Comparison of ENCODE assay signal across 21 cellular contexts in genomic region chr2:71664161-71664560, GRCh38.
"Had no signal": no experiment of that assay in that cellular context is flagged by ENCODE, and none has a peak within 500 bp of the region (broad histone marks: within the 10 kb centered on the region; RNA-seq: fewer than 3 reads in every experiment).

No MANE protein-coding gene starts in this region.

- H3K4me1 Mint-ChIP-seq: stimulated activated memory B cell treated with anti-CD40 and anti-IgM and Interleukin-4, amounts not matched to agents 10 μg/mL and 1 μg/mL and 100 μg/mL, for 72 hours had no signal

- H3K4me2 ChIP-seq: smooth muscle cell had no signal

- H3K36me3 Mint-ChIP-seq: natural killer cell treated with Interleukin-12 subunit alpha and Interleukin-12 subunit beta and Interleukin-15 and Interleukin-18, amount 100 ng/mL, for 72 hours; stimulated activated memory B cell treated with anti-CD40 and anti-IgM and Interleukin-4, amounts not matched to agents 10 μg/mL and 1 μg/mL and 100 μg/mL, for 72 hours had no signal

- H3K27me3 ChIP-seq: cardiac muscle cell, gastrocnemius medialis, heart right ventricle, left lung, neutrophil, ovary, right atrium auricular region, tibial nerve had no signal

- H3K9me3 ChIP-seq: gastrocnemius medialis, left lung, lower lobe of right lung, neutrophil, ovary, right atrium auricular region, tibial nerve had no signal

- H3K4me3 Mint-ChIP-seq: natural killer cell treated with Interleukin-12 subunit alpha and Interleukin-12 subunit beta and Interleukin-15 and Interleukin-18, amount 100 ng/mL, for 72 hours; stimulated activated memory B cell treated with anti-CD40 and anti-IgM and Interleukin-4, amounts not matched to agents 10 μg/mL and 1 μg/mL and 100 μg/mL, for 72 hours; stimulated activated naive CD8-positive, alpha-beta T cell treated with anti-CD3 and anti-CD28 coated beads, Interleukin-15, Interleukin-2, amounts not matched to agents 100 ng/mL and 50 ng/mL, for 24 hours had no signal

- DNase-seq: cerebellar nuclear complex; dermis blood vessel endothelial cell; effector CD4-positive, alpha-beta T cell; heart right ventricle; hypothalamus; left lung; lower lobe of right lung; mesenchymal stem cell; midbrain; ovary; stimulated activated CD4-positive, alpha-beta T cell treated with anti-CD3 and anti-CD28 coated beads, Interleukin-4, amount 100 ng/mL, for 1 hour had no signal

- H3K4me1 ChIP-seq: lower lobe of right lung, right atrium auricular region, tibial nerve had no signal

- H3K36me3 ChIP-seq: ovary, tibial nerve had no signal

- ATAC-seq: esophagus mucosa; gastrocnemius medialis; heart right ventricle; left lung; lower lobe of right lung; natural killer cell treated with Interleukin-12 subunit alpha and Interleukin-12 subunit beta and Interleukin-15 and Interleukin-18, amount 100 ng/mL, for 72 hours; stimulated activated memory B cell treated with anti-CD40 and anti-IgM and Interleukin-4, amounts not matched to agents 10 μg/mL and 1 μg/mL and 100 μg/mL, for 72 hours had no signal

- H3K27me3 Mint-ChIP-seq: natural killer cell treated with Interleukin-12 subunit alpha and Interleukin-12 subunit beta and Interleukin-15 and Interleukin-18, amount 100 ng/mL, for 72 hours; stimulated activated memory B cell treated with anti-CD40 and anti-IgM and Interleukin-4, amounts not matched to agents 10 μg/mL and 1 μg/mL and 100 μg/mL, for 72 hours had no signal

- H3K27ac ChIP-seq: cardiac muscle cell, heart right ventricle, left lung, lower lobe of right lung, neutrophil, ovary, right atrium auricular region, tibial nerve had no signal

- H3K4me3 ChIP-seq: cardiac muscle cell, gastrocnemius medialis, heart right ventricle, left lung, lower lobe of right lung, ovary, right atrium auricular region, smooth muscle cell, tibial nerve had no signal

- H3K27ac Mint-ChIP-seq: natural killer cell treated with Interleukin-12 subunit alpha and Interleukin-12 subunit beta and Interleukin-15 and Interleukin-18, amount 100 ng/mL, for 72 hours; stimulated activated memory B cell treated with anti-CD40 and anti-IgM and Interleukin-4, amounts not matched to agents 10 μg/mL and 1 μg/mL and 100 μg/mL, for 72 hours; stimulated activated naive CD8-positive, alpha-beta T cell treated with anti-CD3 and anti-CD28 coated beads, Interleukin-15, Interleukin-2, amounts not matched to agents 100 ng/mL and 50 ng/mL, for 24 hours had no signal
